ENCODE assay signal across 25 cellular contexts in the genomic region with DNA sequence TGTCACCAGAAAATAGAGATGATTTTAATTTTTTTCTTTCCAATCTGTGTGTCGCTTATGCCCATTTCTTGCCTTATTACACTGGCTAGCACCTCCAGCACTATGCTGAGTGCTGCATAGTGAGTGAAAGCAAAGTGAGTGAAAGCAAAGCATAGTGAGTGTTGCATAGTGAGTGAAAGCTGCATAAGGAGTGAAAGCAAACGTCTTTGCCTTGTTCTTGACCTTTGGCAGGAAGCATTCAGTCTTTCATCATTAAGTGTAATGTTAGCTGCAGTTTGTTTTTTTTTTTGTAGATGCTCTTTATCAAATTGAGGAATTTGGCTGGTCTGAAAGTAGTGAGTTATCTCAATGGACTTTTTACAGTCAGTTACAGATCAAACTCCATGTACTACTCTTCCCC.
"Had no signal": no experiment of that assay in that cellular context is flagged by ENCODE, and none has a peak within 500 bp of the region (broad histone marks: within the 10 kb centered on the region; RNA-seq: fewer than 3 reads in every experiment).

No MANE protein-coding gene starts in this region.

- H3K27ac Mint-ChIP-seq: activated naive CD4-positive, alpha-beta T cell treated with anti-CD3 and anti-CD28 coated beads, Interleukin-2, amount 50 U/mL, for 72 hours; activated T-cell treated with anti-CD3 and anti-CD28 coated beads, Interleukin-2, amount 50 U/mL, for 72 hours; natural killer cell treated with Interleukin-12 subunit alpha and Interleukin-12 subunit beta and Interleukin-15 and Interleukin-18, amount 100 ng/mL, for 72 hours; T-helper 1 cell treated with Interleukin-12 subunit alpha and Interleukin-12 subunit beta and Interleukin-4 antibody, amounts not matched to agents 30 μg/mL and 1 μg/mL, for 36 hours had no signal

- H3K9me3 Mint-ChIP-seq: activated naive CD4-positive, alpha-beta T cell treated with anti-CD3 and anti-CD28 coated beads, Interleukin-2, amount 50 U/mL, for 72 hours; activated T-cell treated with anti-CD3 and anti-CD28 coated beads, Interleukin-2, amount 50 U/mL, for 72 hours; natural killer cell treated with Interleukin-12 subunit alpha and Interleukin-12 subunit beta and Interleukin-15 and Interleukin-18, amount 100 ng/mL, for 72 hours; T-helper 1 cell treated with Interleukin-12 subunit alpha and Interleukin-12 subunit beta and Interleukin-4 antibody, amounts not matched to agents 30 μg/mL and 1 μg/mL, for 36 hours had no signal

- H3K27me3 ChIP-seq: adrenal gland, body of pancreas, colonic mucosa, gastroesophageal sphincter, hepatocyte, right atrium auricular region, testis, transverse colon had no signal

- H3K36me3 ChIP-seq: adrenal gland, colonic mucosa, gastroesophageal sphincter, right atrium auricular region, transverse colon, WERI-Rb-1 had no signal

- H3K4me3 Mint-ChIP-seq: activated T-cell treated with anti-CD3 and anti-CD28 coated beads, Interleukin-2, amount 50 U/mL, for 72 hours; natural killer cell treated with Interleukin-12 subunit alpha and Interleukin-12 subunit beta and Interleukin-15 and Interleukin-18, amount 100 ng/mL, for 72 hours; T-helper 1 cell treated with Interleukin-12 subunit alpha and Interleukin-12 subunit beta and Interleukin-4 antibody, amounts not matched to agents 30 μg/mL and 1 μg/mL, for 36 hours had no signal

- DNase-seq: activated CD4-positive, alpha-beta T cell treated with anti-CD3 and anti-CD28 coated beads, Interleukin-2, amount 50 U/mL, for 1 hour; activated CD4-positive, CD25-positive, alpha-beta regulatory T cell treated with anti-CD3 and anti-CD28 coated beads, Interleukin-2, amount 50 U/mL, for 72 hours; activated naive CD4-positive, alpha-beta T cell; activated T-cell treated with anti-CD3 and anti-CD28 coated beads for 4 hours; activated T-cell treated with anti-CD3 and anti-CD28 coated beads, Interleukin-2, amount 50 U/mL, for 72 hours; body of pancreas; colonic mucosa; effector CD8-positive, alpha-beta T cell; left cardiac atrium; left ventricle myocardium superior; mucosa of descending colon; stimulated activated CD4-positive, alpha-beta T cell treated with anti-CD3 and anti-CD28 coated beads, Interleukin-15, amount 100 ng/mL, for 24 hours; stimulated activated CD4-positive, alpha-beta T cell treated with anti-CD3 and anti-CD28 coated beads, Interleukin-2, amount 100 ng/mL, for 24 hours; stimulated activated naive CD4-positive, alpha-beta T cell treated with Interleukin-2 at 50 U/mL for 16 hours; T-helper 9 cell; testis; transverse colon; WERI-Rb-1 had no signal

- H3K4me3 ChIP-seq: adrenal gland, body of pancreas, colonic mucosa, gastroesophageal sphincter, hepatocyte, mucosa of descending colon, right atrium auricular region, testis, transverse colon had no signal

- H3K4me1 ChIP-seq: adrenal gland, right atrium auricular region, testis had no signal

- ATAC-seq: activated naive CD4-positive, alpha-beta T cell treated with anti-CD3 and anti-CD28 coated beads, Interleukin-2, amount 50 U/mL, for 72 hours; activated T-cell treated with anti-CD3 and anti-CD28 coated beads, Interleukin-2, amount 50 U/mL, for 72 hours; body of pancreas; gastroesophageal sphincter; left ventricle myocardium superior; mucosa of descending colon; natural killer cell treated with Interleukin-12 subunit alpha and Interleukin-12 subunit beta and Interleukin-15 and Interleukin-18, amount 100 ng/mL, for 72 hours had no signal

- H3K9me3 ChIP-seq: adrenal gland, body of pancreas, colonic mucosa, gastroesophageal sphincter, mucosa of descending colon, right atrium auricular region, testis, transverse colon had no signal

- H3K27ac ChIP-seq: adrenal gland, body of pancreas, colonic mucosa, gastroesophageal sphincter, hepatocyte, right atrium auricular region, testis, transverse colon, WERI-Rb-1 had no signal

- H3K36me3 Mint-ChIP-seq: activated naive CD4-positive, alpha-beta T cell treated with anti-CD3 and anti-CD28 coated beads, Interleukin-2, amount 50 U/mL, for 72 hours; natural killer cell treated with Interleukin-12 subunit alpha and Interleukin-12 subunit beta and Interleukin-15 and Interleukin-18, amount 100 ng/mL, for 72 hours had no signal
